ENCODE assay signal across 8 cellular contexts in the genomic region with DNA sequence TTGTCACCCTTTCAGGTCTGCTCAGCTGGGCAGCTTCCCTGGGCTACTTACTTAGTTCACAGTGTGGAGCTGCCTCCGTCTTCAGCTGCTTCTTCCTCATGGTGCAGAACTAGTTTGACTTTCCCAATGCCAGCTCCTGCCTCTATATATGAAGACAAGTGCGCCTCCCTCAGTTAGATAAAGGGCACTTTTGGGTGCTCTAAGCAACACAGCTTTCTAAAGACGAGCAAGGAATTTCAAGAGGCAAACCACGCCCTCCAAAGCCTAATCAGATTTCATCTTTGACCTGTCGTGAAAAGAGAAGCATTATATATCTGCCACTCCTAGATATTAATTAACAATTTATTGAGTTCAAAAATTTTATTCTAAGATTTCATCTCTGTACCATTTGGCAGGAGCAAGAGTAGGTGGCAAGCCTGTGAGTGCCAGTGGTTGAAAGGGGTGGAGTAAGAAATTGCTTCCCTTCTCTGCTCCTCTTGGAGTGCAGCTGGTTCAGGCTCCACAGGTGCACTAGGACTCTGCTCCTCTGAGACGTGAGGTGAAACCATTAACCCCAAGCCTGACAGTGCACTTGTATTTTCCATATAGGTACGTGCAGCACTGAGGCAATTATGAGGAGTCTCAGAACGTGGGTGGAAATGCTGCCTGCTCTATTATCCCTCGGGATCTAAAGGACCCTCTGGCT. TPM values are rescaled to one million over a fixed set of nuclear protein-coding genes. Genes with fewer than 3 reads are reported as not detected.
A peak's percentile ranks its signal among the peaks of the same experiment; 100 is the strongest.
DNase-seq lines count a peak whose midpoint lies in the region; ATAC-seq and TF ChIP-seq lines count a peak whose summit lies in the region.

No MANE protein-coding gene starts in this region.

- H3K27ac ChIP-seq in cardiac muscle cell (no peak overlapping the region), SU-DHL-6 (ENCODE audit: low read depth, low read length) (no peak overlapping the region)

- no peak overlapping the region for H3K4me2 ChIP-seq in SU-DHL-6 (ENCODE audit: low read depth, low read length, poor library complexity, severe bottlenecking)

- H3F3A ChIP-seq in SU-DHL-6 (ENCODE audit: insufficient read depth): 0 out of 2 replicates have a peak, but pooled peaks cover 9% of the 10 kb centered on the region

- peak overlapping the region in 1 of 2 donors; percentile 16 for H3K4me3 Mint-ChIP-seq in stimulated activated naive CD8-positive, alpha-beta T cell treated with anti-CD3 and anti-CD28 coated beads, Interleukin-15, amount 100 ng/mL, for 72 hours
- no peak overlapping the region for H3K4me3 Mint-ChIP-seq in stimulated activated naive B cell treated with anti-CD40 and anti-IgM and Interleukin-4, amounts not matched to agents 10 μg/mL and 1 μg/mL and 100 μg/mL, for 72 hours

- peak; percentile 56 to 67 for DNase-seq in cardiac muscle cell (ENCODE audit: low read depth in 1 of 2, low spot score in 1 of 2)
- DNase-seq in cardiac septum (ENCODE audit: low spot score): no peak
- peak; percentile 45 for DNase-seq in NCI-H1436 (lab: John Stamatoyannopoulos, UW)
- peak; percentile 34 for DNase-seq in fibroblast of the conjunctiva (ENCODE audit: low read depth)
- peak; percentile 17 to 26 for DNase-seq in stimulated activated naive CD8-positive, alpha-beta T cell treated with anti-CD3 and anti-CD28 coated beads, Interleukin-15, amount 100 ng/mL, for 72 hours
- DNase-seq in T-helper 9 cell: no peak
- DNase-seq in stimulated activated naive B cell treated with anti-CD40 and anti-IgM and Interleukin-4, amounts not matched to agents 10 μg/mL and 1 μg/mL and 100 μg/mL, for 72 hours: no peak

- H3K4me1 ChIP-seq in cardiac muscle cell (ENCODE audit: low read depth): peaks cover 19% of the 10 kb centered on the region

- no peaks in the 10 kb centered on the region for H3K9me2 ChIP-seq in SU-DHL-6 (replicated peaks; ENCODE audit: insufficient read depth, low read length)

- H3K27me3 Mint-ChIP-seq in stimulated activated naive CD8-positive, alpha-beta T cell treated with anti-CD3 and anti-CD28 coated beads, Interleukin-15, amount 100 ng/mL, for 72 hours: no peaks in the 10 kb centered on the region
- peaks cover 0 to 5% of the 10 kb centered on the region in 2 donors for H3K27me3 Mint-ChIP-seq in stimulated activated naive B cell treated with anti-CD40 and anti-IgM and Interleukin-4, amounts not matched to agents 10 μg/mL and 1 μg/mL and 100 μg/mL, for 72 hours

- H2AFZ ChIP-seq in SU-DHL-6 (ENCODE audit: low read depth, low read length, severe bottlenecking): peak overlapping the region; percentile 8

- H3K4me3 ChIP-seq in cardiac muscle cell (no peak overlapping the region), SU-DHL-6 (ENCODE audit: insufficient read depth, low read length, poor library complexity, severe bottlenecking) (no peak overlapping the region)

- no peak overlapping the region for H3K9ac ChIP-seq in SU-DHL-6 (ENCODE audit: low read length)

- no peaks in the 10 kb centered on the region for H3K9me3 ChIP-seq in cardiac muscle cell (ENCODE audit: low read depth)
- no peaks in the 10 kb centered on the region for H3K9me3 ChIP-seq in SU-DHL-6 (ENCODE audit: insufficient read depth, low read length)

- H3K27ac Mint-ChIP-seq in stimulated activated naive CD8-positive, alpha-beta T cell treated with anti-CD3 and anti-CD28 coated beads, Interleukin-15, amount 100 ng/mL, for 72 hours: peak overlapping the region in 1 of 2 donors; percentile 33
- no peak overlapping the region for H3K27ac Mint-ChIP-seq in stimulated activated naive B cell treated with anti-CD40 and anti-IgM and Interleukin-4, amounts not matched to agents 10 μg/mL and 1 μg/mL and 100 μg/mL, for 72 hours

- peaks cover 21% of the 10 kb centered on the region for H3K79me2 ChIP-seq in SU-DHL-6 (ENCODE audit: insufficient read depth, low read length)

- no peak for ATAC-seq in stimulated activated naive CD8-positive, alpha-beta T cell treated with anti-CD3 and anti-CD28 coated beads, Interleukin-15, amount 100 ng/mL, for 72 hours
- ATAC-seq in stimulated activated naive B cell treated with anti-CD40 and anti-IgM and Interleukin-4, amounts not matched to agents 10 μg/mL and 1 μg/mL and 100 μg/mL, for 72 hours (replicated peaks): no peak

- H3K36me3 Mint-ChIP-seq in stimulated activated naive B cell treated with anti-CD40 and anti-IgM and Interleukin-4, amounts not matched to agents 10 μg/mL and 1 μg/mL and 100 μg/mL, for 72 hours: peaks cover 3 to 7% of the 10 kb centered on the region in 2 donors

- intact Hi-C loops in cardiac septum (cut with DNase I): no loop called here

- no peaks in the 10 kb centered on the region for H3K9me3 Mint-ChIP-seq in stimulated activated naive CD8-positive, alpha-beta T cell treated with anti-CD3 and anti-CD28 coated beads, Interleukin-15, amount 100 ng/mL, for 72 hours
- no peaks in the 10 kb centered on the region for H3K9me3 Mint-ChIP-seq in stimulated activated naive B cell treated with anti-CD40 and anti-IgM and Interleukin-4, amounts not matched to agents 10 μg/mL and 1 μg/mL and 100 μg/mL, for 72 hours

- no peaks in the 10 kb centered on the region for H4K20me1 ChIP-seq in SU-DHL-6 (ENCODE audit: low read depth, low read length)

- peaks cover 45% of the 10 kb centered on the region for H3K4me1 Mint-ChIP-seq in stimulated activated naive CD8-positive, alpha-beta T cell treated with anti-CD3 and anti-CD28 coated beads, Interleukin-15, amount 100 ng/mL, for 72 hours
- peaks cover 24% of the 10 kb centered on the region in 2 donors for H3K4me1 Mint-ChIP-seq in stimulated activated naive B cell treated with anti-CD40 and anti-IgM and Interleukin-4, amounts not matched to agents 10 μg/mL and 1 μg/mL and 100 μg/mL, for 72 hours

- TF ChIP-seq CTCF in cardiac muscle cell (IDR thresholded peaks at IDR 0.05; ENCODE audit: low read depth, low read length) (peak; percentile 32), SU-DHL-6 (IDR thresholded peaks at IDR 0.05; ENCODE audit: insufficient read depth, low read length, poor library complexity, severe bottlenecking) (no peak)

- no peaks in the 10 kb centered on the region for H3K27me3 ChIP-seq in cardiac muscle cell
- no peaks in the 10 kb centered on the region for H3K27me3 ChIP-seq in SU-DHL-6 (ENCODE audit: low read length)

- H3K36me3 ChIP-seq in cardiac muscle cell (no peaks in the 10 kb centered on the region), SU-DHL-6 (ENCODE audit: low read length) (no peaks in the 10 kb centered on the region)

RNA-seq across cellular contexts. Expression of gene SLC11A2, which starts 2.1 kb away (rescaled TPM):
- total RNA-seq in cardiac muscle cell (26.9 and 30.5 TPM in 2 replicates), cardiac septum (22.0 TPM)
- 33.3 and 41.3 TPM in 2 replicates for polyA plus RNA-seq in cardiac muscle cell

RNA-seq across cellular contexts. Expression of gene LETMD1, which starts 19.9 kb away (rescaled TPM):
- total RNA-seq in cardiac muscle cell (30.3 and 47.3 TPM in 2 replicates), cardiac septum (27.3 TPM)
- 23.5 and 33.5 TPM in 2 replicates for polyA plus RNA-seq in cardiac muscle cell

RNA-seq across cellular contexts. Expression of gene CSRNP2, which starts 55.1 kb away (rescaled TPM):
- total RNA-seq in cardiac muscle cell (19.0 and 21.1 TPM in 2 replicates), cardiac septum (30.1 TPM)
- 16.9 and 22.5 TPM in 2 replicates for polyA plus RNA-seq in cardiac muscle cell

Comparison
In these comparisons a context has a peak if more than half of its experiments do, and no peak if none do; other contexts are left out.
1. DNase-seq: peak in cardiac muscle cell (2 of 2), NCI-H1436 (single experiment), fibroblast of the conjunctiva (single experiment) and stimulated activated naive CD8-positive, alpha-beta T cell treated with anti-CD3 and anti-CD28 coated beads, Interleukin-15, amount 100 ng/mL, for 72 hours (2 of 2); none in cardiac septum (single experiment), T-helper 9 cell (single experiment) and stimulated activated naive B cell treated with anti-CD40 and anti-IgM and Interleukin-4, amounts not matched to agents 10 μg/mL and 1 μg/mL and 100 μg/mL, for 72 hours (single experiment).